ENCODE assay signal across 14 cellular contexts in genomic region chr17:65048441-65048840, GRCh38. TPM values are rescaled to one million over a fixed set of nuclear protein-coding genes. Genes with fewer than 3 reads are reported as not detected.
DNase-seq lines count a peak whose midpoint lies in the region; ATAC-seq and TF ChIP-seq lines count a peak whose summit lies in the region.
"Had no signal": no experiment of that assay in that cellular context is flagged by ENCODE, and none has a peak within 500 bp of the region (broad histone marks: within the 10 kb centered on the region; RNA-seq: fewer than 3 reads in every experiment).

No MANE protein-coding gene starts in this region.

- no peaks in the 10 kb centered on the region for H3K9me2 ChIP-seq in GM23248 (ENCODE audit: insufficient read depth)

- H3K36me3 Mint-ChIP-seq in activated T-cell treated with anti-CD3 and anti-CD28 coated beads, Interleukin-2, amount 50 U/mL, for 72 hours (ENCODE audit: insufficient read depth in 2 of 2): peaks cover 17 to 38% of the 10 kb centered on the region in 2 donors

- peaks cover 56% of the 10 kb centered on the region for H3K4me1 Mint-ChIP-seq in activated T-cell treated with anti-CD3 and anti-CD28 coated beads, Interleukin-2, amount 50 U/mL, for 72 hours (ENCODE audit: low read depth)

- H3K4me3 Mint-ChIP-seq in activated T-cell treated with anti-CD3 and anti-CD28 coated beads, Interleukin-2, amount 50 U/mL, for 72 hours: peak overlapping the region in 1 of 2 donors; percentile 33

- H3K27me3 ChIP-seq in adrenal gland (no peaks in the 10 kb centered on the region), muscle layer of duodenum (ENCODE audit: low read depth, low read length) (no peaks in the 10 kb centered on the region), tibial artery (no peaks in the 10 kb centered on the region), GM23248 (replicated peaks; ENCODE audit: insufficient read depth) (no peaks in the 10 kb centered on the region), osteoblast (ENCODE audit: insufficient read depth, low read length) (no peaks in the 10 kb centered on the region)

- no peak for ATAC-seq in activated T-cell treated with anti-CD3 and anti-CD28 coated beads, Interleukin-2, amount 50 U/mL, for 72 hours (replicated peaks in 1 of 2)

- H3K79me2 ChIP-seq in GM23248 (ENCODE audit: insufficient read depth): peaks cover 100% of the 10 kb centered on the region
- peaks cover 98% of the 10 kb centered on the region for H3K79me2 ChIP-seq in osteoblast (ENCODE audit: insufficient read depth, low read length)

- no peaks in the 10 kb centered on the region; the same call in 1 of the 2 replicates for H4K20me1 ChIP-seq in GM23248 (ENCODE audit: insufficient read depth)
- peaks cover 20% of the 10 kb centered on the region for H4K20me1 ChIP-seq in osteoblast (ENCODE audit: insufficient read depth, low read length)

- H3K36me3 ChIP-seq in adrenal gland (replicated peaks in 1 of 2) (peaks cover 0 to 56% of the 10 kb centered on the region in 2 donors), muscle layer of duodenum (ENCODE audit: control insufficient read depth in 1 of 2, insufficient read depth in 2 of 2, low read length in 2 of 2) (peaks cover 9 to 22% of the 10 kb centered on the region in 2 donors), tibial artery (peaks cover 26 to 41% (median 31%) of the 10 kb centered on the region in 3 donors), GM23248 (ENCODE audit: low read depth) (peaks cover 39% of the 10 kb centered on the region), osteoblast (ENCODE audit: insufficient read depth, low read length) (peaks cover 45% of the 10 kb centered on the region)

- H3K4me1 ChIP-seq in adrenal gland (replicated peaks in 1 of 2): peaks cover 30 to 87% of the 10 kb centered on the region in 2 donors
- peaks cover 4 to 50% of the 10 kb centered on the region in 2 donors for H3K4me1 ChIP-seq in muscle layer of duodenum (ENCODE audit: control insufficient read depth in 1 of 2, insufficient read depth in 2 of 2, low read length in 2 of 2)
- peaks cover 0 to 97% (median 43%) of the 10 kb centered on the region in 4 donors for H3K4me1 ChIP-seq in tibial artery
- no peaks in the 10 kb centered on the region for H3K4me1 ChIP-seq in GM23248 (ENCODE audit: insufficient read depth)
- no peaks in the 10 kb centered on the region for H3K4me1 ChIP-seq in osteoblast (ENCODE audit: insufficient read depth, low read length)

- DNase-seq in activated T-cell treated with anti-CD3 and anti-CD28 coated beads, Interleukin-2, amount 50 U/mL, for 72 hours: no peak
- DNase-seq in activated T-cell treated with anti-CD3 and anti-CD28 coated beads for 4 hours (no peak), adrenal gland (no peak), tibial artery (no peak), RKO (ENCODE audit: low spot score) (no peak), GM23248 (no peak), osteoblast (ENCODE audit: insufficient read length, low spot score, missing footprints) (no peak)
- DNase-seq: DMS79, mesendoderm, NCI-H1092 treated with DMSO at 0.1 percent for 48 hours, NCI-H526, small intestine had no signal

- H3K27ac ChIP-seq in adrenal gland (peak overlapping the region in 3 of 5 donors; percentile 45 to 75 (median 67)), muscle layer of duodenum (ENCODE audit: low read length) (peak overlapping the region; percentile 81), tibial artery (peak overlapping the region; percentile 10 to 31), GM23248 (no peak overlapping the region), osteoblast (ENCODE audit: low read depth, low read length) (no peak overlapping the region)
- H3K27ac ChIP-seq: SK-N-MC had no signal

- 0 out of 2 replicates have a peak, but pooled peaks cover under 1% of the 10 kb centered on the region for H3F3A ChIP-seq in GM23248 (ENCODE audit: insufficient read depth)

- H3K4me3 ChIP-seq in adrenal gland: peak overlapping the region in 1 of 4 donors; percentile 1
- no peak overlapping the region for H3K4me3 ChIP-seq in muscle layer of duodenum (ENCODE audit: low read depth in 1 of 2, low read length in 2 of 2)
- H3K4me3 ChIP-seq in tibial artery: no peak overlapping the region
- H3K4me3 ChIP-seq in GM23248: no peak overlapping the region
- H3K4me3 ChIP-seq in osteoblast (ENCODE audit: insufficient read depth, low read length): no peak overlapping the region
- H3K4me3 ChIP-seq: SK-N-MC had no signal

- intact Hi-C loops in adrenal gland (cut with DNase I): no loop called here
- intact Hi-C loops in tibial artery (cut with DNase I; ENCODE audit: low total_unique reads): no loop called here

- 53 to 70% (median 64%) methylated on average over 2 of the region's 2 CpGs for WGBS in adrenal gland, 4 donors
- WGBS in GM23248 (ENCODE audit: low coverage in 1 of 2, low lambda C conversion rate in 2 of 2, missing lambda C conversion rate in 2 of 2), 2 experiments: 95 to 96% methylated on average over 2 of the region's 2 CpGs

- H2AFZ ChIP-seq in GM23248 (no peak overlapping the region), osteoblast (ENCODE audit: low read length) (no peak overlapping the region)

- TF ChIP-seq CTCF in adrenal gland (IDR thresholded peaks at IDR 0.05) (no peak), tibial artery (IDR thresholded peaks at IDR 0.05) (no peak), osteoblast (IDR thresholded peaks at IDR 0.05; ENCODE audit: extremely low read depth, low read depth, low read length) (no peak)

- in situ Hi-C loops in GM23248 (cut with MboI): no loop called here

- no peaks in the 10 kb centered on the region for H3K27me3 Mint-ChIP-seq in activated T-cell treated with anti-CD3 and anti-CD28 coated beads, Interleukin-2, amount 50 U/mL, for 72 hours (ENCODE audit: low read depth)

- no peak overlapping the region for H3K9ac ChIP-seq in GM23248

- no peak overlapping the region for H3K4me2 ChIP-seq in GM23248 (ENCODE audit: unreplicated experiment)
- H3K4me2 ChIP-seq in osteoblast (ENCODE audit: insufficient read depth, low read length): no peak overlapping the region

- H3K9me3 ChIP-seq in adrenal gland (replicated peaks in 1 of 3): no peaks in the 10 kb centered on the region
- no peaks in the 10 kb centered on the region for H3K9me3 ChIP-seq in muscle layer of duodenum (ENCODE audit: control insufficient read depth in 1 of 2, low read length in 2 of 2)
- H3K9me3 ChIP-seq in tibial artery: no peaks in the 10 kb centered on the region
- no peaks in the 10 kb centered on the region for H3K9me3 ChIP-seq in GM23248 (ENCODE audit: low read depth)
- no peaks in the 10 kb centered on the region for H3K9me3 ChIP-seq in osteoblast (ENCODE audit: low read depth, low read length)

- peak overlapping the region; percentile 85 for H3K27ac Mint-ChIP-seq in activated T-cell treated with anti-CD3 and anti-CD28 coated beads, Interleukin-2, amount 50 U/mL, for 72 hours

- H3K9me3 Mint-ChIP-seq in activated T-cell treated with anti-CD3 and anti-CD28 coated beads, Interleukin-2, amount 50 U/mL, for 72 hours: no peaks in the 10 kb centered on the region

- no peak for TF ChIP-seq POLR2A in adrenal gland (IDR thresholded peaks at IDR 0.05)

RNA-seq across cellular contexts. Expression of gene GNA13, which starts 8.1 kb away (rescaled TPM):
- 10 to 100 TPM; 79.0 to 85.8 TPM for total RNA-seq in activated T-cell treated with anti-CD3 and anti-CD28 coated beads, Interleukin-2, amount 50 U/mL, for 72 hours
- total RNA-seq in adrenal gland (100 to 1,000 TPM in 1 of 8 donors, 10 to 100 TPM in 7; 38.7 to 102 (median 75.6) TPM), osteoblast (63.1 and 63.3 TPM in 2 replicates)
- polyA plus RNA-seq in adrenal gland (10 to 100 TPM; 12.0 to 42.2 (median 16.9) TPM), GM23248 (2016; fragmentation: Nextera tagmentation; extraction: Ambion mirVana) (17.2 and 18.5 TPM in 2 replicates)
- total RNA-seq in GM23248 (2014; rRNA removed; shearing (Covaris generic)): 40.6 and 41.8 TPM in 2 replicates

Comparison
In these comparisons a context has a peak if more than half of its experiments do, and no peak if none do; other contexts are left out.
1. H3K27ac ChIP-seq: peak in adrenal gland (3 of 5), muscle layer of duodenum (single experiment) and tibial artery (2 of 2); none in GM23248 (single experiment) and osteoblast (single experiment).